1 cellular context compared by ENCODE assay signal in genomic region chr17:13420294-13421277, GRCh38.
A peak's percentile ranks its signal among the peaks of the same experiment; 100 is the strongest.
TF ChIP-seq lines count a peak whose summit lies in the region.

No MANE protein-coding gene starts in this region.

TF ChIP-seq in HepG2, 621 proteins besides CTCF, POLR2A, EP300 and RAD21 (continued from another document and continues in another):
- TF ChIP-seq HIC2 (CRISPR knock-in tag; IDR thresholded peaks at IDR 0.05; ENCODE audit: low read depth) (no peak), ZSCAN31 (CRISPR knock-in tag; IDR thresholded peaks at IDR 0.05; ENCODE audit: low read depth) (no peak), ZNF691 (CRISPR knock-in tag; IDR thresholded peaks at IDR 0.05; ENCODE audit: borderline replicate concordance, low read depth) (no peak), KLF12 (CRISPR knock-in tag; IDR thresholded peaks at IDR 0.05; ENCODE audit: borderline replicate concordance) (no peak), ZFX (CRISPR knock-in tag; IDR thresholded peaks at IDR 0.05; ENCODE audit: low read depth) (no peak), ZNF891 (CRISPR knock-in tag; IDR thresholded peaks at IDR 0.05) (no peak), PAWR (CRISPR knock-in tag; IDR thresholded peaks at IDR 0.05; ENCODE audit: borderline replicate concordance) (no peak), MYPOP (CRISPR knock-in tag; IDR thresholded peaks at IDR 0.05) (no peak; the same call in 1 of the 2 replicates), CBX1 (IDR thresholded peaks at IDR 0.05; ENCODE audit: low read depth) (no peak), SMAD3 (CRISPR knock-in tag; IDR thresholded peaks at IDR 0.05) (peak; percentile 99), HES4 (CRISPR knock-in tag; IDR thresholded peaks at IDR 0.05; ENCODE audit: borderline replicate concordance) (no peak), SNAPC5 (CRISPR knock-in tag; IDR thresholded peaks at IDR 0.05; ENCODE audit: borderline replicate concordance) (no peak), UBTF (CRISPR knock-in tag; IDR thresholded peaks at IDR 0.05) (no peak), ZNF432 (CRISPR knock-in tag; IDR thresholded peaks at IDR 0.05; ENCODE audit: borderline replicate concordance) (no peak), NCOA1 (CRISPR knock-in tag; IDR thresholded peaks at IDR 0.05) (no peak), CREB1 (IDR thresholded peaks at IDR 0.05) (peak; percentile 65), CREB1 (CRISPR knock-in tag; IDR thresholded peaks at IDR 0.05) (peak; percentile 84), ETV6 (CRISPR knock-in tag; conservative IDR thresholded peaks at IDR 0.05) (no peak), ZBTB40 (IDR thresholded peaks at IDR 0.05) (no peak), ZBTB40 (CRISPR knock-in tag; IDR thresholded peaks at IDR 0.05) (peak; percentile 22; the same call in 1 of the 2 replicates), ZSCAN5A (CRISPR knock-in tag; IDR thresholded peaks at IDR 0.05; ENCODE audit: borderline replicate concordance) (no peak), SKIL (CRISPR knock-in tag; IDR thresholded peaks at IDR 0.05; ENCODE audit: borderline replicate concordance) (0 out of 2 replicates have a peak, but pooled peaks have one; percentile 35), PREB (CRISPR knock-in tag; IDR thresholded peaks at IDR 0.05) (no peak), NFRKB (IDR thresholded peaks at IDR 0.05) (no peak), ZNF557 (CRISPR knock-in tag; IDR thresholded peaks at IDR 0.05) (no peak), ZNF296 (CRISPR knock-in tag; conservative IDR thresholded peaks at IDR 0.05) (no peak), ATRX (CRISPR knock-in tag; IDR thresholded peaks at IDR 0.05; ENCODE audit: borderline replicate concordance) (no peak), BRF2 (CRISPR knock-in tag; IDR thresholded peaks at IDR 0.05) (no peak), JDP2 (CRISPR knock-in tag; IDR thresholded peaks at IDR 0.05; ENCODE audit: borderline replicate concordance) (no peak), ZNF484 (CRISPR knock-in tag; IDR thresholded peaks at IDR 0.05; ENCODE audit: borderline replicate concordance, low read depth) (no peak), ZNF331 (CRISPR knock-in tag; IDR thresholded peaks at IDR 0.05) (peak; percentile 95), FOXP4 (CRISPR knock-in tag; IDR thresholded peaks at IDR 0.05) (peak; percentile 80), ZNF709 (CRISPR knock-in tag; IDR thresholded peaks at IDR 0.05) (no peak), ZNF703 (CRISPR knock-in tag; IDR thresholded peaks at IDR 0.05; ENCODE audit: borderline replicate concordance) (no peak), SALL2 (CRISPR knock-in tag; IDR thresholded peaks at IDR 0.05) (no peak)
